In genomic region chr7:102875700-102876192, GRCh38 we compare ENCODE assay signal across 8 cellular contexts. TPM values are rescaled to one million over a fixed set of nuclear protein-coding genes. Genes with fewer than 3 reads are reported as not detected.
DNase-seq lines count a peak whose midpoint lies in the region; ATAC-seq and TF ChIP-seq lines count a peak whose summit lies in the region.

No MANE protein-coding gene starts in this region.

- CTCF ChIA-PET in PC-3 (lab: Charles Lee), result interaction anchor here (0.6 kb wide), 1 partner anchor 162 kb away, joined by 9 read pairs; no protein-coding TSS in a partner anchor

- no peaks in the 10 kb centered on the region for H3K9me2 ChIP-seq in PC-3 (replicated peaks; ENCODE audit: low read length)

- WGBS in suprapubic skin, result 97% methylated on average over 1 of the region's 1 CpG

- no peak for TF ChIP-seq POLR2A in suprapubic skin (IDR thresholded peaks at IDR 0.05)

- DNase-seq in Caki2 (ENCODE audit: low read depth) (peak; percentile 94), PC-3 (peak; percentile 97), coronary artery (ENCODE audit: low spot score) (peak; percentile 75), retinal pigment epithelial cell (ENCODE audit: low read depth) (peak; percentile 99), NOMO-1 treated with dmso at 0.1 percent for 144 hours (lab: John Stamatoyannopoulos, UW; ENCODE audit: unreplicated experiment) (no peak), midbrain (lab: John Stamatoyannopoulos, UW) (no peak), suprapubic skin (ENCODE audit: low spot score in 2 of 2) (no peak)

- H3K27ac ChIP-seq in PC-3 (ENCODE audit: low read length), result peak overlapping the region; percentile 92
- H3K27ac ChIP-seq in coronary artery, result peak overlapping the region; percentile 6 to 52
- H3K27ac ChIP-seq in suprapubic skin, result no peak overlapping the region

- no peak for TF ChIP-seq CTCF in PC-3 (conservative IDR thresholded peaks at IDR 0.05; ENCODE audit: low read depth, low read length)
- no peak for TF ChIP-seq CTCF in coronary artery (IDR thresholded peaks at IDR 0.05)
- TF ChIP-seq CTCF in retinal pigment epithelial cell (conservative IDR thresholded peaks at IDR 0.05; ENCODE audit: low read depth, low read length), result peak; percentile 13
- TF ChIP-seq CTCF in suprapubic skin (IDR thresholded peaks at IDR 0.05), result no peak

- H3K4me3 ChIP-seq in PC-3 (ENCODE audit: low read length), result no peak overlapping the region
- H3K4me3 ChIP-seq in coronary artery, result no peak overlapping the region
- no peak overlapping the region for H3K4me3 ChIP-seq in retinal pigment epithelial cell (ENCODE audit: low read length)
- no peak overlapping the region for H3K4me3 ChIP-seq in suprapubic skin

- ATAC-seq in PC-3 (peak; percentile 82), GM19397 (IDR thresholded peaks at IDR 0.05; ENCODE audit: unreplicated experiment) (no peak)

- H3K36me3 ChIP-seq in PC-3 (ENCODE audit: low read depth, low read length) (no peaks in the 10 kb centered on the region), suprapubic skin (no peaks in the 10 kb centered on the region)

- peaks cover 10% of the 10 kb centered on the region for H3F3A ChIP-seq in PC-3 (ENCODE audit: low read length, unreplicated experiment)

- peak overlapping the region; percentile 51; the same call in 1 of the 2 replicates for H2AFZ ChIP-seq in PC-3 (ENCODE audit: low read length)

- H3K9me3 ChIP-seq in PC-3 (ENCODE audit: low read length) (no peaks in the 10 kb centered on the region), suprapubic skin (no peaks in the 10 kb centered on the region)

- peak overlapping the region; percentile 36 for H3K9ac ChIP-seq in PC-3 (ENCODE audit: low read length)

- BruUV-seq in PC-3 (replicated peaks; lab: Mats Ljungman, UMichigan), result no TSS peak

- POLR2A ChIA-PET in PC-3 (lab: Charles Lee; ENCODE audit: unreplicated experiment), result interaction anchor here (0.7 kb wide), 1 partner anchor 15 kb away, joined by 3 read pairs; no protein-coding TSS in a partner anchor

- intact Hi-C loops in PC-3 (cut with micrococcal nuclease), result loop anchor here (1.0 to 10.0 kb wide), 2 partner anchors 10 to 111 kb away; no protein-coding TSS in a partner anchor

- no peaks in the 10 kb centered on the region for H4K20me1 ChIP-seq in PC-3 (ENCODE audit: low read length)

- in situ Hi-C loops in Caki2 (cut with HindIII; ENCODE audit: low pct_unique_long_range_greater_than_20kb, low sequenced_read_pairs), result no loop called here

- H3K79me2 ChIP-seq in PC-3 (ENCODE audit: low read length), result no peaks in the 10 kb centered on the region

- TF ChIP-seq EP300 in suprapubic skin (IDR thresholded peaks at IDR 0.05), result no peak

- H3K27me3 ChIP-seq in PC-3 (ENCODE audit: low read length), result no peaks in the 10 kb centered on the region
- no peaks in the 10 kb centered on the region for H3K27me3 ChIP-seq in suprapubic skin

- H3K4me2 ChIP-seq in PC-3 (ENCODE audit: low read length), result peak overlapping the region; percentile 67

- H3K4me1 ChIP-seq in PC-3 (ENCODE audit: insufficient read depth, low read length), result peaks cover 56% of the 10 kb centered on the region
- no peaks in the 10 kb centered on the region for H3K4me1 ChIP-seq in suprapubic skin

RNA-seq across cellular contexts. Expression of gene LRRC17, which starts 37.1 kb away (rescaled TPM):
- total RNA-seq in Caki2 (2014; rRNA removed; shearing (Covaris generic); ENCODE audit: low replicate concordance), result 1.5 TPM in 1 of 2 replicates, not detected in the other
- total RNA-seq in PC-3 (2014; rRNA removed), result 0.11 TPM in 1 of 2 replicates, not detected in the other
- total RNA-seq in suprapubic skin, result 1 to 10 TPM; 1.1 to 4.5 (median 3.1) TPM

Comparison
In these comparisons a context has a peak if more than half of its experiments do, and no peak if none do; other contexts are left out.
1. DNase-seq: peak in Caki2 (single experiment), PC-3 (single experiment), coronary artery (single experiment) and retinal pigment epithelial cell (single experiment); none in NOMO-1 treated with dmso at 0.1 percent for 144 hours (single experiment), midbrain (single experiment) and suprapubic skin (0 of 2).